Comparison of ENCODE assay signal across 1 cellular context in the genomic region with DNA sequence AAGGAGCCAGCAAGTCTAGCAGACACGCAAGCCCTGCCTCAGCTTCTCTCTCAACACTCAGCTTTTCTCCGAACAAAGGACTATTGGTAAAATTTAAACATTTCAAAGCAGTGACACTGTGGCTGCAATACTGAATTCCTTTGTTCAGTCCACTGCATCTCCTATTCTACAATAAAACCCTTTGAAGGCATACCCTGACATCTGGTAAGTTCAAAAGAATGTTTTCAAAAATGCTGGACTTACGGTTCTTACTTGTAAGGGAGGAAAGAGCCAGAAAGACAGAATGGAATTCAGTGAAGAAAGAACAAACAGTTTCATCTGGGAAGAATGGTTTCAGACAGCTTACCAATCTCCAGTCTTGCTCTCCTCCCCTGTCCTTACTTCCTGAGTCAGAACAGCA.
TF ChIP-seq lines count a peak whose summit lies in the region.

No MANE protein-coding gene starts in this region.

TF ChIP-seq in GM23338, 12 proteins besides CTCF, POLR2A, EP300 and RAD21 (continued from another document):
- TF ChIP-seq, protein P1, sequence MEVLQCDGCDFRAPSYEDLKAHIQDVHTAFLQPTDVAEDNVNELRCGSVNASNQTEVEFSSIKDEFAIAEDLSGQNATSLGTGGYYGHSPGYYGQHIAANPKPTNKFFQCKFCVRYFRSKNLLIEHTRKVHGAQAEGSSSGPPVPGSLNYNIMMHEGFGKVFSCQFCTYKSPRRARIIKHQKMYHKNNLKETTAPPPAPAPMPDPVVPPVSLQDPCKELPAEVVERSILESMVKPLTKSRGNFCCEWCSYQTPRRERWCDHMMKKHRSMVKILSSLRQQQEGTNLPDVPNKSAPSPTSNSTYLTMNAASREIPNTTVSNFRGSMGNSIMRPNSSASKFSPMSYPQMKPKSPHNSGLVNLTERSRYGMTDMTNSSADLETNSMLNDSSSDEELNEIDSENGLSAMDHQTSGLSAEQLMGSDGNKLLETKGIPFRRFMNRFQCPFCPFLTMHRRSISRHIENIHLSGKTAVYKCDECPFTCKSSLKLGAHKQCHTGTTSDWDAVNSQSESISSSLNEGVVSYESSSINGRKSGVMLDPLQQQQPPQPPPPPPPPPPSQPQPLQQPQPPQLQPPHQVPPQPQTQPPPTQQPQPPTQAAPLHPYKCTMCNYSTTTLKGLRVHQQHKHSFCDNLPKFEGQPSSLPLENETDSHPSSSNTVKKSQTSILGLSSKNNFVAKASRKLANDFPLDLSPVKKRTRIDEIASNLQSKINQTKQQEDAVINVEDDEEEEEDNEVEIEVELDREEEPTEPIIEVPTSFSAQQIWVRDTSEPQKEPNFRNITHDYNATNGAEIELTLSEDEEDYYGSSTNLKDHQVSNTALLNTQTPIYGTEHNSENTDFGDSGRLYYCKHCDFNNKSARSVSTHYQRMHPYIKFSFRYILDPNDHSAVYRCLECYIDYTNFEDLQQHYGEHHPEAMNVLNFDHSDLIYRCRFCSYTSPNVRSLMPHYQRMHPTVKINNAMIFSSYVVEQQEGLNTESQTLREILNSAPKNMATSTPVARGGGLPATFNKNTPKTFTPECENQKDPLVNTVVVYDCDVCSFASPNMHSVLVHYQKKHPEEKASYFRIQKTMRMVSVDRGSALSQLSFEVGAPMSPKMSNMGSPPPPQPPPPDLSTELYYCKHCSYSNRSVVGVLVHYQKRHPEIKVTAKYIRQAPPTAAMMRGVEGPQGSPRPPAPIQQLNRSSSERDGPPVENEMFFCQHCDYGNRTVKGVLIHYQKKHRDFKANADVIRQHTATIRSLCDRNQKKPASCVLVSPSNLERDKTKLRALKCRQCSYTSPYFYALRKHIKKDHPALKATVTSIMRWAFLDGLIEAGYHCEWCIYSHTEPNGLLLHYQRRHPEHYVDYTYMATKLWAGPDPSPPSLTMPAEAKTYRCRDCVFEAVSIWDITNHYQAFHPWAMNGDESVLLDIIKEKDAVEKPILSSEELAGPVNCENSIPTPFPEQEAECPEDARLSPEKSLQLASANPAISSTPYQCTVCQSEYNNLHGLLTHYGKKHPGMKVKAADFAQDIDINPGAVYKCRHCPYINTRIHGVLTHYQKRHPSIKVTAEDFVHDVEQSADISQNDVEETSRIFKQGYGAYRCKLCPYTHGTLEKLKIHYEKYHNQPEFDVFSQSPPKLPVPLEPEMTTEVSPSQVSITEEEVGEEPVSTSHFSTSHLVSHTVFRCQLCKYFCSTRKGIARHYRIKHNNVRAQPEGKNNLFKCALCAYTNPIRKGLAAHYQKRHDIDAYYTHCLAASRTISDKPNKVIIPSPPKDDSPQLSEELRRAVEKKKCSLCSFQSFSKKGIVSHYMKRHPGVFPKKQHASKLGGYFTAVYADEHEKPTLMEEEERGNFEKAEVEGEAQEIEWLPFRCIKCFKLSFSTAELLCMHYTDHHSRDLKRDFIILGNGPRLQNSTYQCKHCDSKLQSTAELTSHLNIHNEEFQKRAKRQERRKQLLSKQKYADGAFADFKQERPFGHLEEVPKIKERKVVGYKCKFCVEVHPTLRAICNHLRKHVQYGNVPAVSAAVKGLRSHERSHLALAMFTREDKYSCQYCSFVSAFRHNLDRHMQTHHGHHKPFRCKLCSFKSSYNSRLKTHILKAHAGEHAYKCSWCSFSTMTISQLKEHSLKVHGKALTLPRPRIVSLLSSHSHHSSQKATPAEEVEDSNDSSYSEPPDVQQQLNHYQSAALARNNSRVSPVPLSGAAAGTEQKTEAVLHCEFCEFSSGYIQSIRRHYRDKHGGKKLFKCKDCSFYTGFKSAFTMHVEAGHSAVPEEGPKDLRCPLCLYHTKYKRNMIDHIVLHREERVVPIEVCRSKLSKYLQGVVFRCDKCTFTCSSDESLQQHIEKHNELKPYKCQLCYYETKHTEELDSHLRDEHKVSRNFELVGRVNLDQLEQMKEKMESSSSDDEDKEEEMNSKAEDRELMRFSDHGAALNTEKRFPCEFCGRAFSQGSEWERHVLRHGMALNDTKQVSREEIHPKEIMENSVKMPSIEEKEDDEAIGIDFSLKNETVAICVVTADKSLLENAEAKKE (CRISPR knock-in tag; IDR thresholded peaks at IDR 0.05), result no peak
- TF ChIP-seq EZH2 (IDR thresholded peaks at IDR 0.05; ENCODE audit: low read depth, unreplicated experiment) (no peak), ZNF331 (CRISPR knock-in tag; IDR thresholded peaks at IDR 0.05; ENCODE audit: low read depth) (no peak), CREB1 (CRISPR knock-in tag; IDR thresholded peaks at IDR 0.05; ENCODE audit: low read depth) (no peak), ZNF114 (CRISPR knock-in tag; IDR thresholded peaks at IDR 0.05) (no peak), NANOG (IDR thresholded peaks at IDR 0.05; ENCODE audit: borderline replicate concordance) (no peak), EZH2phosphoT487 (IDR thresholded peaks at IDR 0.05; ENCODE audit: unreplicated experiment) (no peak), JUNB (IDR thresholded peaks at IDR 0.05; ENCODE audit: unreplicated experiment) (no peak), STAT1 (IDR thresholded peaks at IDR 0.05; ENCODE audit: unreplicated experiment) (no peak)
- TF ChIP-seq, protein P2, sequence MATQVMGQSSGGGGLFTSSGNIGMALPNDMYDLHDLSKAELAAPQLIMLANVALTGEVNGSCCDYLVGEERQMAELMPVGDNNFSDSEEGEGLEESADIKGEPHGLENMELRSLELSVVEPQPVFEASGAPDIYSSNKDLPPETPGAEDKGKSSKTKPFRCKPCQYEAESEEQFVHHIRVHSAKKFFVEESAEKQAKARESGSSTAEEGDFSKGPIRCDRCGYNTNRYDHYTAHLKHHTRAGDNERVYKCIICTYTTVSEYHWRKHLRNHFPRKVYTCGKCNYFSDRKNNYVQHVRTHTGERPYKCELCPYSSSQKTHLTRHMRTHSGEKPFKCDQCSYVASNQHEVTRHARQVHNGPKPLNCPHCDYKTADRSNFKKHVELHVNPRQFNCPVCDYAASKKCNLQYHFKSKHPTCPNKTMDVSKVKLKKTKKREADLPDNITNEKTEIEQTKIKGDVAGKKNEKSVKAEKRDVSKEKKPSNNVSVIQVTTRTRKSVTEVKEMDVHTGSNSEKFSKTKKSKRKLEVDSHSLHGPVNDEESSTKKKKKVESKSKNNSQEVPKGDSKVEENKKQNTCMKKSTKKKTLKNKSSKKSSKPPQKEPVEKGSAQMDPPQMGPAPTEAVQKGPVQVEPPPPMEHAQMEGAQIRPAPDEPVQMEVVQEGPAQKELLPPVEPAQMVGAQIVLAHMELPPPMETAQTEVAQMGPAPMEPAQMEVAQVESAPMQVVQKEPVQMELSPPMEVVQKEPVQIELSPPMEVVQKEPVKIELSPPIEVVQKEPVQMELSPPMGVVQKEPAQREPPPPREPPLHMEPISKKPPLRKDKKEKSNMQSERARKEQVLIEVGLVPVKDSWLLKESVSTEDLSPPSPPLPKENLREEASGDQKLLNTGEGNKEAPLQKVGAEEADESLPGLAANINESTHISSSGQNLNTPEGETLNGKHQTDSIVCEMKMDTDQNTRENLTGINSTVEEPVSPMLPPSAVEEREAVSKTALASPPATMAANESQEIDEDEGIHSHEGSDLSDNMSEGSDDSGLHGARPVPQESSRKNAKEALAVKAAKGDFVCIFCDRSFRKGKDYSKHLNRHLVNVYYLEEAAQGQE (IDR thresholded peaks at IDR 0.05; ENCODE audit: unreplicated experiment), result no peak
